Comparison of ENCODE assay signal across 1 cellular context in the genomic region with DNA sequence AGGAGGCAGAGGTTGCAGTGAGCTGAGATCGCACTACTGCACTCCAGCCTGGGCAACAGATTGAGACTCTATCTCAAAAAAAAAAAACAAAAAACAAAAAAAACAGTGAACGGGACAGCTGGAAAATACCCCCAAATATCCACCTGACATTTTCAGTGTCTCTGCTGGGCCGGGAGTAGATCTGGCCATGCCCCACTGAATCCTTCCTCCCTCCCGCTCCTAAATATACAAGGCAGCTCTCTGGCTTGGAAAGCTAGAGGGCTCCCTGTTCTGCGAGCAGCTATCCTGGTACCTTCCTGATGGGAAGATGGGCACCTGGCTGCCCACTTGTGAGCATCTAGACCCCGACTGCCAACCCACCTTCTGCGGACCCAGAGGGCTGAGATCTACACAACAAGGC.
TF ChIP-seq lines count a peak whose summit lies in the region.

No MANE protein-coding gene starts in this region.

TF ChIP-seq in A549, 52 proteins besides CTCF, POLR2A, EP300 and RAD21 (continued from another document):
- TF ChIP-seq NFE2L2 (conservative IDR thresholded peaks at IDR 0.05; ENCODE audit: low read length): no peak
- no peak for TF ChIP-seq RFX5 (IDR thresholded peaks at IDR 0.05)
- TF ChIP-seq, protein P1, sequence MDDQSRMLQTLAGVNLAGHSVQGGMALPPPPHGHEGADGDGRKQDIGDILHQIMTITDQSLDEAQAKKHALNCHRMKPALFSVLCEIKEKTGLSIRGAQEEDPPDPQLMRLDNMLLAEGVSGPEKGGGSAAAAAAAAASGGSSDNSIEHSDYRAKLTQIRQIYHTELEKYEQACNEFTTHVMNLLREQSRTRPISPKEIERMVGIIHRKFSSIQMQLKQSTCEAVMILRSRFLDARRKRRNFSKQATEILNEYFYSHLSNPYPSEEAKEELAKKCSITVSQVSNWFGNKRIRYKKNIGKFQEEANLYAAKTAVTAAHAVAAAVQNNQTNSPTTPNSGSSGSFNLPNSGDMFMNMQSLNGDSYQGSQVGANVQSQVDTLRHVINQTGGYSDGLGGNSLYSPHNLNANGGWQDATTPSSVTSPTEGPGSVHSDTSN (IDR thresholded peaks at IDR 0.05): no peak
- TF ChIP-seq MAZ (IDR thresholded peaks at IDR 0.05; ENCODE audit: borderline replicate concordance, low read depth, low read length): no peak
- no peak for TF ChIP-seq KDM1A (IDR thresholded peaks at IDR 0.05; ENCODE audit: low read depth)
- no peak for TF ChIP-seq RNF2 (IDR thresholded peaks at IDR 0.05; ENCODE audit: borderline replicate concordance, low read depth)
- TF ChIP-seq NPAS2 (CRISPR knock-in tag; IDR thresholded peaks at IDR 0.05; ENCODE audit: borderline replicate concordance): no peak
